2 cellular contexts compared by ENCODE assay signal in the genomic region with DNA sequence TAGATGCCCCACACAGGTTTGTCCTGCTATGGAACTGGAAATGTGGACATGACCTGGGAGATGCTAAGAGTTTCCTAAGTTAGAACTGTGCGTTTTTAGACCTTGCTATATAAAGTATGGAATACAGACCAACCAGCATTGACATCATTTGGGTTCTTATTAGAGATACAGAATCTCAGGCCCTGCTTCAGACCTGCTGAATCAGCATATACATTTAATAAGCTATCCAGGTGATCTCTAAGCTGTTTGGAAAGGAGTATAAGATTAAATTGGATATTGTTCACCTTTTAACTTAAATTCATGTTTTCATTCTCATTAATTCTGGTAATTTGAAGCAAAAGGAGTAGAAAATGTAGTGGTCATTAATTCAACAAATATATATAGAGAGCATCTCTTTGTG.
TF ChIP-seq lines count a peak whose summit lies in the region.

No MANE protein-coding gene starts in this region.

TF ChIP-seq in K562, 482 proteins besides CTCF, POLR2A, EP300 and RAD21:
- TF ChIP-seq C11orf30 (IDR thresholded peaks at IDR 0.05; ENCODE audit: low read depth) (peak; percentile 78), NR2C1 (IDR thresholded peaks at IDR 0.05) (no peak), NR2C1 (tag; IDR thresholded peaks at IDR 0.05) (no peak), MAFF (IDR thresholded peaks at IDR 0.05; ENCODE audit: low read length) (peak; percentile 77), ZNF316 (IDR thresholded peaks at IDR 0.05) (peak; percentile 84), SP1 (CRISPR knock-in tag; IDR thresholded peaks at IDR 0.05) (no peak), ILF3 (IDR thresholded peaks at IDR 0.05; ENCODE audit: borderline replicate concordance) (no peak), FOXP1 (CRISPR knock-in tag; IDR thresholded peaks at IDR 0.05) (no peak), KLF1 (tag; IDR thresholded peaks at IDR 0.05) (no peak), MAFK (IDR thresholded peaks at IDR 0.05; ENCODE audit: low read length) (peak; percentile 75), SMARCA4 (IDR thresholded peaks at IDR 0.05) (no peak), FUS (optimal IDR thresholded peaks at IDR 0.05; ENCODE audit: low read depth, low read length) (no peak), MAFG (tag; conservative IDR thresholded peaks at IDR 0.05) (peak; percentile 76)
- TF ChIP-seq, protein P1, sequence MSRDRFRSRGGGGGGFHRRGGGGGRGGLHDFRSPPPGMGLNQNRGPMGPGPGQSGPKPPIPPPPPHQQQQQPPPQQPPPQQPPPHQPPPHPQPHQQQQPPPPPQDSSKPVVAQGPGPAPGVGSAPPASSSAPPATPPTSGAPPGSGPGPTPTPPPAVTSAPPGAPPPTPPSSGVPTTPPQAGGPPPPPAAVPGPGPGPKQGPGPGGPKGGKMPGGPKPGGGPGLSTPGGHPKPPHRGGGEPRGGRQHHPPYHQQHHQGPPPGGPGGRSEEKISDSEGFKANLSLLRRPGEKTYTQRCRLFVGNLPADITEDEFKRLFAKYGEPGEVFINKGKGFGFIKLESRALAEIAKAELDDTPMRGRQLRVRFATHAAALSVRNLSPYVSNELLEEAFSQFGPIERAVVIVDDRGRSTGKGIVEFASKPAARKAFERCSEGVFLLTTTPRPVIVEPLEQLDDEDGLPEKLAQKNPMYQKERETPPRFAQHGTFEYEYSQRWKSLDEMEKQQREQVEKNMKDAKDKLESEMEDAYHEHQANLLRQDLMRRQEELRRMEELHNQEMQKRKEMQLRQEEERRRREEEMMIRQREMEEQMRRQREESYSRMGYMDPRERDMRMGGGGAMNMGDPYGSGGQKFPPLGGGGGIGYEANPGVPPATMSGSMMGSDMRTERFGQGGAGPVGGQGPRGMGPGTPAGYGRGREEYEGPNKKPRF (IDR thresholded peaks at IDR 0.05; ENCODE audit: low read depth, low read length) = no peak
- TF ChIP-seq, protein P2, sequence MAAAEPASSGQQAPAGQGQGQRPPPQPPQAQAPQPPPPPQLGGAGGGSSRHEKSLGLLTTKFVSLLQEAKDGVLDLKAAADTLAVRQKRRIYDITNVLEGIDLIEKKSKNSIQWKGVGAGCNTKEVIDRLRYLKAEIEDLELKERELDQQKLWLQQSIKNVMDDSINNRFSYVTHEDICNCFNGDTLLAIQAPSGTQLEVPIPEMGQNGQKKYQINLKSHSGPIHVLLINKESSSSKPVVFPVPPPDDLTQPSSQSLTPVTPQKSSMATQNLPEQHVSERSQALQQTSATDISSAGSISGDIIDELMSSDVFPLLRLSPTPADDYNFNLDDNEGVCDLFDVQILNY (CRISPR knock-in tag; IDR thresholded peaks at IDR 0.05) = no peak

TF ChIP-seq in SK-N-SH treated with all-trans-retinoic acid at 6 μM for 48 hours, 23 proteins besides CTCF, POLR2A, EP300 and RAD21:
- TF ChIP-seq ESRRG (CRISPR knock-in tag; IDR thresholded peaks at IDR 0.05) (no peak), ZNF8 (CRISPR knock-in tag; IDR thresholded peaks at IDR 0.05) (no peak), SNAI2 (CRISPR knock-in tag; IDR thresholded peaks at IDR 0.05) (no peak), BACH2 (CRISPR knock-in tag; IDR thresholded peaks at IDR 0.05; ENCODE audit: borderline replicate concordance) (no peak), ZNF565 (CRISPR knock-in tag; conservative IDR thresholded peaks at IDR 0.05; ENCODE audit: low read depth) (no peak), TCF4 (CRISPR knock-in tag; IDR thresholded peaks at IDR 0.05; ENCODE audit: borderline replicate concordance) (no peak), OSR1 (CRISPR knock-in tag; IDR thresholded peaks at IDR 0.05) (no peak), CSDC2 (CRISPR knock-in tag; IDR thresholded peaks at IDR 0.05) (no peak), ISL1 (CRISPR knock-in tag; IDR thresholded peaks at IDR 0.05) (no peak), ZFP3 (CRISPR knock-in tag; IDR thresholded peaks at IDR 0.05) (no peak), ZFP30 (CRISPR knock-in tag; IDR thresholded peaks at IDR 0.05) (no peak), TOX (CRISPR knock-in tag; IDR thresholded peaks at IDR 0.05; ENCODE audit: borderline replicate concordance) (no peak), ARNTL (CRISPR knock-in tag; IDR thresholded peaks at IDR 0.05; ENCODE audit: borderline replicate concordance, low read depth) (no peak)
- TF ChIP-seq, protein P3, sequence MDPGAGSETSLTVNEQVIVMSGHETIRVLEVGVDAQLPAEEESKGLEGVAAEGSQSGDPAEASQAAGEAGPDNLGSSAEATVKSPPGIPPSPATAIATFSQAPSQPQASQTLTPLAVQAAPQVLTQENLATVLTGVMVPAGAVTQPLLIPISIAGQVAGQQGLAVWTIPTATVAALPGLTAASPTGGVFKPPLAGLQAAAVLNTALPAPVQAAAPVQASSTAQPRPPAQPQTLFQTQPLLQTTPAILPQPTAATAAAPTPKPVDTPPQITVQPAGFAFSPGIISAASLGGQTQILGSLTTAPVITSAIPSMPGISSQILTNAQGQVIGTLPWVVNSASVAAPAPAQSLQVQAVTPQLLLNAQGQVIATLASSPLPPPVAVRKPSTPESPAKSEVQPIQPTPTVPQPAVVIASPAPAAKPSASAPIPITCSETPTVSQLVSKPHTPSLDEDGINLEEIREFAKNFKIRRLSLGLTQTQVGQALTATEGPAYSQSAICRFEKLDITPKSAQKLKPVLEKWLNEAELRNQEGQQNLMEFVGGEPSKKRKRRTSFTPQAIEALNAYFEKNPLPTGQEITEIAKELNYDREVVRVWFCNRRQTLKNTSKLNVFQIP (CRISPR knock-in tag; IDR thresholded peaks at IDR 0.05; ENCODE audit: borderline replicate concordance, low read depth) = no peak
- TF ChIP-seq, protein P4, sequence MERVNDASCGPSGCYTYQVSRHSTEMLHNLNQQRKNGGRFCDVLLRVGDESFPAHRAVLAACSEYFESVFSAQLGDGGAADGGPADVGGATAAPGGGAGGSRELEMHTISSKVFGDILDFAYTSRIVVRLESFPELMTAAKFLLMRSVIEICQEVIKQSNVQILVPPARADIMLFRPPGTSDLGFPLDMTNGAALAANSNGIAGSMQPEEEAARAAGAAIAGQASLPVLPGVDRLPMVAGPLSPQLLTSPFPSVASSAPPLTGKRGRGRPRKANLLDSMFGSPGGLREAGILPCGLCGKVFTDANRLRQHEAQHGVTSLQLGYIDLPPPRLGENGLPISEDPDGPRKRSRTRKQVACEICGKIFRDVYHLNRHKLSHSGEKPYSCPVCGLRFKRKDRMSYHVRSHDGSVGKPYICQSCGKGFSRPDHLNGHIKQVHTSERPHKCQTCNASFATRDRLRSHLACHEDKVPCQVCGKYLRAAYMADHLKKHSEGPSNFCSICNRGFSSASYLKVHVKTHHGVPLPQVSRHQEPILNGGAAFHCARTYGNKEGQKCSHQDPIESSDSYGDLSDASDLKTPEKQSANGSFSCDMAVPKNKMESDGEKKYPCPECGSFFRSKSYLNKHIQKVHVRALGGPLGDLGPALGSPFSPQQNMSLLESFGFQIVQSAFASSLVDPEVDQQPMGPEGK (CRISPR knock-in tag; IDR thresholded peaks at IDR 0.05; ENCODE audit: borderline replicate concordance) = no peak
- TF ChIP-seq, protein P5, sequence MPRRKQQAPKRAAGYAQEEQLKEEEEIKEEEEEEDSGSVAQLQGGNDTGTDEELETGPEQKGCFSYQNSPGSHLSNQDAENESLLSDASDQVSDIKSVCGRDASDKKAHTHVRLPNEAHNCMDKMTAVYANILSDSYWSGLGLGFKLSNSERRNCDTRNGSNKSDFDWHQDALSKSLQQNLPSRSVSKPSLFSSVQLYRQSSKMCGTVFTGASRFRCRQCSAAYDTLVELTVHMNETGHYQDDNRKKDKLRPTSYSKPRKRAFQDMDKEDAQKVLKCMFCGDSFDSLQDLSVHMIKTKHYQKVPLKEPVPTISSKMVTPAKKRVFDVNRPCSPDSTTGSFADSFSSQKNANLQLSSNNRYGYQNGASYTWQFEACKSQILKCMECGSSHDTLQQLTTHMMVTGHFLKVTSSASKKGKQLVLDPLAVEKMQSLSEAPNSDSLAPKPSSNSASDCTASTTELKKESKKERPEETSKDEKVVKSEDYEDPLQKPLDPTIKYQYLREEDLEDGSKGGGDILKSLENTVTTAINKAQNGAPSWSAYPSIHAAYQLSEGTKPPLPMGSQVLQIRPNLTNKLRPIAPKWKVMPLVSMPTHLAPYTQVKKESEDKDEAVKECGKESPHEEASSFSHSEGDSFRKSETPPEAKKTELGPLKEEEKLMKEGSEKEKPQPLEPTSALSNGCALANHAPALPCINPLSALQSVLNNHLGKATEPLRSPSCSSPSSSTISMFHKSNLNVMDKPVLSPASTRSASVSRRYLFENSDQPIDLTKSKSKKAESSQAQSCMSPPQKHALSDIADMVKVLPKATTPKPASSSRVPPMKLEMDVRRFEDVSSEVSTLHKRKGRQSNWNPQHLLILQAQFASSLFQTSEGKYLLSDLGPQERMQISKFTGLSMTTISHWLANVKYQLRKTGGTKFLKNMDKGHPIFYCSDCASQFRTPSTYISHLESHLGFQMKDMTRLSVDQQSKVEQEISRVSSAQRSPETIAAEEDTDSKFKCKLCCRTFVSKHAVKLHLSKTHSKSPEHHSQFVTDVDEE (CRISPR knock-in tag; IDR thresholded peaks at IDR 0.05) = no peak
- TF ChIP-seq, protein P6, sequence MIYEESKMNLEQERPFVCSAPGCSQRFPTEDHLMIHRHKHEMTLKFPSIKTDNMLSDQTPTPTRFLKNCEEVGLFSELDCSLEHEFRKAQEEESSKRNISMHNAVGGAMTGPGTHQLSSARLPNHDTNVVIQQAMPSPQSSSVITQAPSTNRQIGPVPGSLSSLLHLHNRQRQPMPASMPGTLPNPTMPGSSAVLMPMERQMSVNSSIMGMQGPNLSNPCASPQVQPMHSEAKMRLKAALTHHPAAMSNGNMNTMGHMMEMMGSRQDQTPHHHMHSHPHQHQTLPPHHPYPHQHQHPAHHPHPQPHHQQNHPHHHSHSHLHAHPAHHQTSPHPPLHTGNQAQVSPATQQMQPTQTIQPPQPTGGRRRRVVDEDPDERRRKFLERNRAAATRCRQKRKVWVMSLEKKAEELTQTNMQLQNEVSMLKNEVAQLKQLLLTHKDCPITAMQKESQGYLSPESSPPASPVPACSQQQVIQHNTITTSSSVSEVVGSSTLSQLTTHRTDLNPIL (CRISPR knock-in tag; IDR thresholded peaks at IDR 0.05; ENCODE audit: low read depth) = no peak
